ENCODE assay signal across 25 cellular contexts in the genomic region with DNA sequence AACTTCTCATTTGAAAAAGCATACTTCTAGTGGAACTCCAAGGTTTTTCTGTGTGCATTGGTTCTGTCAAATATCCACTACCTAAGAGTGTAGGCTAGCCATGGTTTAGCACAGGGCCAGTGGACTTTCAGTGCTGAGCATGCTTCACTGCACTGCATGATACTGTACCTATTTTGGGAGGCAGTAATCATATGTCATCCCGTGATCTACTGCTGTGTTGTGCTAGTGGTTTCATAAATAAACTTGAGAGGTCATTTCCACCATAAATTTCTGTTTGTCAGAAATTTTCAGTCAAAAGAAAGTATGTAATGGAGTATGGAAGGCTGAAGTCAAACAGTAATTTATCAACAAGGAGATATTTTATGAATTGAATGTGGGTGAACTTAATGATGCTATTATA.
DNase-seq lines count a peak whose midpoint lies in the region; ATAC-seq, FAIRE-seq and TF ChIP-seq lines count a peak whose summit lies in the region.
"Had no signal": no experiment of that assay in that cellular context is flagged by ENCODE, and none has a peak within 500 bp of the region (broad histone marks: within the 10 kb centered on the region; RNA-seq: fewer than 3 reads in every experiment).

No MANE protein-coding gene starts in this region.

- no peaks in the 10 kb centered on the region for H3K4me1 ChIP-seq in ACC112 (ENCODE audit: control insufficient read depth, insufficient read depth, low read length, unreplicated experiment)
- H3K4me1 ChIP-seq: BE2C, body of pancreas, SJCRH30, testis had no signal

- H3K36me3 ChIP-seq in ACC112 (ENCODE audit: insufficient read depth, low read length): no peaks in the 10 kb centered on the region
- H3K36me3 ChIP-seq: BE2C, ovary had no signal

- ATAC-seq in GM18511 (IDR thresholded peaks at IDR 0.05; ENCODE audit: unreplicated experiment): peak; percentile 85
- no peak for ATAC-seq in HG03108 (IDR thresholded peaks at IDR 0.05; ENCODE audit: unreplicated experiment)
- ATAC-seq: body of pancreas, GM23338, natural killer cell, right cardiac atrium had no signal

- no peak for TF ChIP-seq CTCF in choroid plexus epithelial cell (conservative IDR thresholded peaks at IDR 0.05; ENCODE audit: low read depth, low read length)

- DNase-seq in HTR-8/SVneo (ENCODE audit: insufficient read length, low spot score) (no peak), choroid plexus epithelial cell (ENCODE audit: low read depth) (peak; percentile 58), retina (no peak), HuH-7 (ENCODE audit: low spot score) (no peak), cerebellar cortex (ENCODE audit: low spot score) (no peak)
- DNase-seq: activated gamma-delta T cell treated with Interleukin-2 at 50 U/mL for 16 hours; BE2C; body of pancreas; effector memory CD4-positive, alpha-beta T cell; erythroblast; GDM1; midbrain; natural killer cell; NCI-H1092 treated with DMSO at 0.1 percent for 48 hours; NCI-H2029; ovary; PC-9; right cardiac atrium; SJCRH30; stimulated activated naive CD4-positive, alpha-beta T cell treated with Interleukin-2 at 50 U/mL for 16 hours; testis had no signal

- H3K4me3 ChIP-seq in ACC112 (ENCODE audit: low read depth, low read length) (no peak overlapping the region), choroid plexus epithelial cell (ENCODE audit: low read depth, low read length) (no peak overlapping the region)
- H3K4me3 ChIP-seq: body of pancreas, GM23338, ovary, PC-9, SJCRH30, testis had no signal

- H2AFZ ChIP-seq in ACC112 (ENCODE audit: low read length, unreplicated experiment): peak overlapping the region; percentile 10
- H2AFZ ChIP-seq: GM23338, PC-9 had no signal

- H3K27ac ChIP-seq in ACC112 (ENCODE audit: low read depth, low read length): no peak overlapping the region
- H3K27ac ChIP-seq: body of pancreas, ovary, PC-9, SJCRH30, testis had no signal

- no peaks in the 10 kb centered on the region for H3K79me2 ChIP-seq in ACC112 (ENCODE audit: control insufficient read depth, insufficient read depth, low read length, unreplicated experiment)

- FAIRE-seq in HTR-8/SVneo (lab: Jason Lieb, UNC): peak; percentile 46

- H3K27me3 ChIP-seq in ACC112 (ENCODE audit: insufficient read depth, low read length): no peaks in the 10 kb centered on the region
- H3K27me3 ChIP-seq: BE2C, body of pancreas, ovary, SJCRH30, testis had no signal
